ENCODE assay signal across 8 cellular contexts in the genomic region with DNA sequence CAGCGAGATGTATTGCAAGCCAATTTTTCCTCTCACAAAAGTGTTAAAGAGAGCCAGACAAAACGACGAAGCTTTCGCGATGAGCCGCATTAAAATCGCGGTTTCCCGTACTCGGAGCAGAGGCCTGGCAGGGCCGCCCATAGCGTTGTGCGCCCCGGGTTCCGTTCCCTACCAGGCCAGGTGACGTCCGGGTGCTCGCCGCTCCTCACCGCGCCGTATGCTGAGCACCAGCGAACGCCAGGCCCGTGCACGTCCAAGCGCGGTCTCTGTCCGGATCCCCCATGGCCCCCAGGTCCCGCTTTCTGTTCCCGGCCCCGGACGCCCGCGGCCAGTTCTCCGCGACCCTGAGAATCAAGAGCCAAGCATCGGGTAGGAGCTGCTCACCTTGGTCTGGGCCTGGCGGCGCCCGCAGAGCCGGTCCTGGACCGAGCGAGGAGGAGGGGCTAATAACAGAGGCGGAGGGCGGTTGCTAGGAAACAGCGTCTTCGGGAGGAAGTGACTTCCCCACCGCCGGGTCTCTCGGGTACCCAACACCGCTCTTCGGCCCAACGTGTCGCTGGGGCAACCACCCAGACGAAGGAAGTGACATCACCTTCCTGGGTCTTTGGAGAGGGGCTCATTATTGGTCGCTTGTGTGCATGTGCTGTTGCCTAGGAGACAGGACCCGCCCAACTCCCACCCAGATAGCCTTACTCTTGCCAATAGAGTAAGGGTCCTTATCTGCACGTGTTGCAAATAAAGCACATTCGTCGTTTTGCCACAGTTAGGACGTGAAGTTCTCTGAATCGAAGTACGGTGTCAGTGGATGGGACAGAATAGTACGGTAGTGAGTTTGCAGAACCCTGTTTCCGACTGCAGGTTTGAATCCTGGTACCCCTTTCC. TPM values are rescaled to one million over a fixed set of nuclear protein-coding genes. Genes with fewer than 3 reads are reported as not detected.
DNase-seq lines count a peak whose midpoint lies in the region; ATAC-seq lines count a peak whose summit lies in the region.

A gene (minus strand): TSS at position 579 of the 882 bp plus-strand sequence. CDS start 1,115 bp downstream, outside the sequence.

- H3K36me3 Mint-ChIP-seq in naive thymus-derived CD8-positive, alpha-beta T cell: peaks cover 0 to 8% (median 0%) of the 10 kb centered on the region in 3 donors
- H3K36me3 Mint-ChIP-seq in stimulated activated naive B cell treated with anti-CD40 and anti-IgM and Interleukin-4, amounts not matched to agents 10 μg/mL and 1 μg/mL and 100 μg/mL, for 72 hours: no peaks in the 10 kb centered on the region

- DNase-seq in C1 segment of cervical spinal cord (lab: John Stamatoyannopoulos, UW): peak; percentile 14 to 97 (median 78)
- DNase-seq in NT2/D1 (ENCODE audit: low read depth, low spot score): peak; percentile 89
- DNase-seq in activated T-helper 1 cell treated with Interleukin-2 at 50 U/mL for 16 hours (ENCODE audit: low read depth): peak; percentile 81
- DNase-seq in fibroblast of gingiva (ENCODE audit: low read depth): peak; percentile 96
- DNase-seq in naive thymus-derived CD8-positive, alpha-beta T cell: peak; percentile 74 to 98 (median 91)
- peak; percentile 94 for DNase-seq in stimulated activated naive B cell treated with anti-CD40 and anti-IgM and Interleukin-4, amounts not matched to agents 10 μg/mL and 1 μg/mL and 100 μg/mL, for 72 hours

- H3K4me3 Mint-ChIP-seq in naive thymus-derived CD8-positive, alpha-beta T cell: peak within 1 kb of the TSS; percentile 89 to 95 (median 90)
- peak within 1 kb of the TSS; percentile 93 to 99 for H3K4me3 Mint-ChIP-seq in stimulated activated naive B cell treated with anti-CD40 and anti-IgM and Interleukin-4, amounts not matched to agents 10 μg/mL and 1 μg/mL and 100 μg/mL, for 72 hours

- peak within 1 kb of the TSS; percentile 64 to 98 (median 97) for H3K27ac Mint-ChIP-seq in naive thymus-derived CD8-positive, alpha-beta T cell
- H3K27ac Mint-ChIP-seq in stimulated activated naive B cell treated with anti-CD40 and anti-IgM and Interleukin-4, amounts not matched to agents 10 μg/mL and 1 μg/mL and 100 μg/mL, for 72 hours: peak within 1 kb of the TSS; percentile 96

- POLR2A ChIA-PET in naive thymus-derived CD8-positive, alpha-beta T cell (lab: Charles Lee): interaction anchor here (2.3 kb wide), 1 partner anchor 577 kb away, joined by 7 read pairs; a partner anchor contains a TSS

- H3K27me3 ChIP-seq in NT2/D1 (ENCODE audit: insufficient read depth, insufficient read length): no peaks in the 10 kb centered on the region

- H3K27me3 Mint-ChIP-seq in naive thymus-derived CD8-positive, alpha-beta T cell: no peaks in the 10 kb centered on the region
- no peaks in the 10 kb centered on the region for H3K27me3 Mint-ChIP-seq in stimulated activated naive B cell treated with anti-CD40 and anti-IgM and Interleukin-4, amounts not matched to agents 10 μg/mL and 1 μg/mL and 100 μg/mL, for 72 hours

- peak within 1 kb of the TSS; percentile 70 for H3K9ac ChIP-seq in NT2/D1 (ENCODE audit: insufficient read length, low read depth)

- no peaks in the 10 kb centered on the region for H3K9me3 Mint-ChIP-seq in naive thymus-derived CD8-positive, alpha-beta T cell
- no peaks in the 10 kb centered on the region for H3K9me3 Mint-ChIP-seq in stimulated activated naive B cell treated with anti-CD40 and anti-IgM and Interleukin-4, amounts not matched to agents 10 μg/mL and 1 μg/mL and 100 μg/mL, for 72 hours

- ATAC-seq in GM19395 (IDR thresholded peaks at IDR 0.05; ENCODE audit: unreplicated experiment): peak; percentile 99
- peak; percentile 99 for ATAC-seq in HG03521 (IDR thresholded peaks at IDR 0.05; ENCODE audit: unreplicated experiment)
- peak; percentile 86 to 90 for ATAC-seq in naive thymus-derived CD8-positive, alpha-beta T cell
- peak; percentile 96 to 97 for ATAC-seq in stimulated activated naive B cell treated with anti-CD40 and anti-IgM and Interleukin-4, amounts not matched to agents 10 μg/mL and 1 μg/mL and 100 μg/mL, for 72 hours (replicated peaks)

- peaks cover 4 to 20% (median 13%) of the 10 kb centered on the region in 4 donors for H3K4me1 Mint-ChIP-seq in naive thymus-derived CD8-positive, alpha-beta T cell
- H3K4me1 Mint-ChIP-seq in stimulated activated naive B cell treated with anti-CD40 and anti-IgM and Interleukin-4, amounts not matched to agents 10 μg/mL and 1 μg/mL and 100 μg/mL, for 72 hours: peaks cover 2 to 6% of the 10 kb centered on the region in 2 donors

- no peaks in the 10 kb centered on the region; the same call in 1 of the 2 replicates for H3K9me3 ChIP-seq in NT2/D1 (ENCODE audit: insufficient read depth, low read length)

- peaks cover 4% of the 10 kb centered on the region for H3K36me3 ChIP-seq in NT2/D1 (ENCODE audit: insufficient read depth, insufficient read length, low read length)

- peak within 1 kb of the TSS; percentile 73 for H3K4me3 ChIP-seq in NT2/D1 (ENCODE audit: insufficient read length, low read depth)

- H3K4me1 ChIP-seq in NT2/D1 (ENCODE audit: insufficient read depth, insufficient read length): no peaks in the 10 kb centered on the region

RNA-seq across cellular contexts. Expression of the gene that starts here (rescaled TPM):
- 10 to 100 TPM in 1 of 2 experiments, 1 to 10 TPM in 1; 8.8 to 11.2 TPM for total RNA-seq in naive thymus-derived CD8-positive, alpha-beta T cell
- polyA plus RNA-seq in naive thymus-derived CD8-positive, alpha-beta T cell: 1 to 10 TPM; 4.3 to 7.9 (median 5.5) TPM

Comparison
In these comparisons a context has a peak if more than half of its experiments do, and no peak if none do; other contexts are left out.
1. Peak in every context shown above with its lines: DNase-seq, ATAC-seq and H3K4me3 ChIP-seq.